Comparison of ENCODE assay signal across 10 cellular contexts in genomic region chr1:200837931-200838571, GRCh38. TPM values are rescaled to one million over a fixed set of nuclear protein-coding genes. Genes with fewer than 3 reads are reported as not detected.
A peak's percentile ranks its signal among the peaks of the same experiment; 100 is the strongest.
DNase-seq lines count a peak whose midpoint lies in the region; ATAC-seq lines count a peak whose summit lies in the region.
"Had no signal": no experiment of that assay in that cellular context is flagged by ENCODE, and none has a peak within 500 bp of the region (broad histone marks: within the 10 kb centered on the region; RNA-seq: fewer than 3 reads in every experiment).

No MANE protein-coding gene starts in this region.

- no peak overlapping the region for H3K4me3 Mint-ChIP-seq in activated naive CD4-positive, alpha-beta T cell treated with anti-CD3 and anti-CD28 coated beads for 36 hours

- H3K27me3 Mint-ChIP-seq in activated naive CD4-positive, alpha-beta T cell treated with anti-CD3 and anti-CD28 coated beads for 36 hours (ENCODE audit: low read depth) = no peaks in the 10 kb centered on the region

- peaks cover 4% of the 10 kb centered on the region for H3K9me3 Mint-ChIP-seq in activated naive CD4-positive, alpha-beta T cell treated with anti-CD3 and anti-CD28 coated beads for 36 hours

- no peak overlapping the region for H3K27ac Mint-ChIP-seq in activated naive CD4-positive, alpha-beta T cell treated with anti-CD3 and anti-CD28 coated beads for 36 hours

- ATAC-seq in HG02798 (IDR thresholded peaks at IDR 0.05; ENCODE audit: poor library complexity, unreplicated experiment) = no peak

- CTCF ChIA-PET in activated naive CD4-positive, alpha-beta T cell treated with anti-CD3 and anti-CD28 coated beads for 36 hours (lab: Charles Lee) = interaction anchor here (1.1 to 1.5 kb wide), 6 partner anchors 12 to 281 kb away, joined by 3 to 6 read pairs (median 3); no protein-coding TSS in a partner anchor

- H3K4me1 Mint-ChIP-seq in activated naive CD4-positive, alpha-beta T cell treated with anti-CD3 and anti-CD28 coated beads for 36 hours (ENCODE audit: low read depth) = no peaks in the 10 kb centered on the region

- DNase-seq in DMS 273 (lab: John Stamatoyannopoulos, UW; ENCODE audit: unreplicated experiment) (peak; percentile 34), DMS 273 treated with DMSO at 0.1 percent for 48 hours (lab: John Stamatoyannopoulos, UW) (no peak), NCI-H2227 (lab: John Stamatoyannopoulos, UW; ENCODE audit: unreplicated experiment) (peak; percentile 16), dermis microvascular lymphatic vessel endothelial cell (ENCODE audit: low read depth in 2 of 2) (peak; percentile 29 to 61), renal cortical epithelial cell (ENCODE audit: low read depth) (peak; percentile 40), NCI-H1436 treated with DMSO at 0.1 percent for 48 hours (lab: John Stamatoyannopoulos, UW) (no peak)
- no peak for DNase-seq in activated naive CD4-positive, alpha-beta T cell treated with anti-CD3 and anti-CD28 coated beads for 36 hours
- DNase-seq: 8988T, activated gamma-delta T cell treated with Interleukin-2 at 50 U/mL for 16 hours had no signal

- intact Hi-C loops in activated naive CD4-positive, alpha-beta T cell treated with anti-CD3 and anti-CD28 coated beads for 36 hours (cut with micrococcal nuclease) = loop anchor here (1.0 kb wide), 2 partner anchors 216 to 279 kb away; no protein-coding TSS in a partner anchor

- H3K36me3 Mint-ChIP-seq in activated naive CD4-positive, alpha-beta T cell treated with anti-CD3 and anti-CD28 coated beads for 36 hours (ENCODE audit: low read depth) = peaks cover 3% of the 10 kb centered on the region

RNA-seq across cellular contexts. Expression of gene GPR25, which starts 34.7 kb away (rescaled TPM):
- total RNA-seq in dermis microvascular lymphatic vessel endothelial cell (not detected in 2 replicates), renal cortical epithelial cell (0.10 TPM in 1 of 2 replicates, not detected in the other)
- total RNA-seq in activated naive CD4-positive, alpha-beta T cell treated with anti-CD3 and anti-CD28 coated beads for 36 hours = not detected

RNA-seq across cellular contexts. Expression of gene INAVA, which starts 56.6 kb away (rescaled TPM):
- total RNA-seq in dermis microvascular lymphatic vessel endothelial cell (under 0.01 TPM in 1 of 2 replicates, not detected in the other), renal cortical epithelial cell (28.1 and 58.5 TPM in 2 replicates)
- total RNA-seq in activated naive CD4-positive, alpha-beta T cell treated with anti-CD3 and anti-CD28 coated beads for 36 hours = not detected

Comparison
In these comparisons a context has a peak if more than half of its experiments do, and no peak if none do; other contexts are left out.
1. DNase-seq: peak in DMS 273 (single experiment), NCI-H2227 (single experiment), dermis microvascular lymphatic vessel endothelial cell (2 of 2) and renal cortical epithelial cell (single experiment); none in DMS 273 treated with DMSO at 0.1 percent for 48 hours (single experiment), NCI-H1436 treated with DMSO at 0.1 percent for 48 hours (single experiment) and activated naive CD4-positive, alpha-beta T cell treated with anti-CD3 and anti-CD28 coated beads for 36 hours (single experiment).
2. RNA of gene INAVA, which starts 56.6 kb away (total RNA-seq): 28.1 to 58.5 TPM in renal cortical epithelial cell; under 0.01 TPM in dermis microvascular lymphatic vessel endothelial cell and not detected in activated naive CD4-positive, alpha-beta T cell treated with anti-CD3 and anti-CD28 coated beads for 36 hours; every median in the first group is over 10 times any median in the second.